In the genomic region with DNA sequence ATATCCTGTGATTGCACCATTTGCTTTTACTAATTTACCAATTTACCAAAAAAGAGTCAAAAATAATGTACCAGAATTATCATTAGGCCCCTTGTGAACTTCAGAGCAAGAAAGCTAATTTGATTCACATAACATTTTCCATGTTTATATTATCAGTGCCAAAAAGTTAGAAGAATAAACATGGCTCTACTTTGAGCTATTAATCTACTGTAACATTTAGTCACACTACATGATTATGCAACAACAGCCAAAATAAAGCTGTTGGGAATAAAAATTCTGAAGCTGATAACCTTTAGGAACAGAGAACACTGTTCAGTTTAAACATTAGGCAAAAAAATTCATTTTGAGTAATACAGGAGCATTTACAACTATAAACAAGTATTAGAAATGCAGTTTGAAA, we compare ENCODE assay signal across 2 cellular contexts.
TF ChIP-seq lines count a peak whose summit lies in the region.

No MANE protein-coding gene starts in this region.

TF ChIP-seq in liver, 16 proteins besides CTCF, POLR2A, EP300 and RAD21 (continued from another document):
- TF ChIP-seq SP1 (IDR thresholded peaks at IDR 0.05) (peak; percentile 9), RXRA (IDR thresholded peaks at IDR 0.05) (peak in 1 of 2 donors; percentile 15), FOXA1 (IDR thresholded peaks at IDR 0.05) (no peak)

TF ChIP-seq in HepG2, 621 proteins besides CTCF, POLR2A, EP300 and RAD21 (continued from another document):
- TF ChIP-seq, protein P1, sequence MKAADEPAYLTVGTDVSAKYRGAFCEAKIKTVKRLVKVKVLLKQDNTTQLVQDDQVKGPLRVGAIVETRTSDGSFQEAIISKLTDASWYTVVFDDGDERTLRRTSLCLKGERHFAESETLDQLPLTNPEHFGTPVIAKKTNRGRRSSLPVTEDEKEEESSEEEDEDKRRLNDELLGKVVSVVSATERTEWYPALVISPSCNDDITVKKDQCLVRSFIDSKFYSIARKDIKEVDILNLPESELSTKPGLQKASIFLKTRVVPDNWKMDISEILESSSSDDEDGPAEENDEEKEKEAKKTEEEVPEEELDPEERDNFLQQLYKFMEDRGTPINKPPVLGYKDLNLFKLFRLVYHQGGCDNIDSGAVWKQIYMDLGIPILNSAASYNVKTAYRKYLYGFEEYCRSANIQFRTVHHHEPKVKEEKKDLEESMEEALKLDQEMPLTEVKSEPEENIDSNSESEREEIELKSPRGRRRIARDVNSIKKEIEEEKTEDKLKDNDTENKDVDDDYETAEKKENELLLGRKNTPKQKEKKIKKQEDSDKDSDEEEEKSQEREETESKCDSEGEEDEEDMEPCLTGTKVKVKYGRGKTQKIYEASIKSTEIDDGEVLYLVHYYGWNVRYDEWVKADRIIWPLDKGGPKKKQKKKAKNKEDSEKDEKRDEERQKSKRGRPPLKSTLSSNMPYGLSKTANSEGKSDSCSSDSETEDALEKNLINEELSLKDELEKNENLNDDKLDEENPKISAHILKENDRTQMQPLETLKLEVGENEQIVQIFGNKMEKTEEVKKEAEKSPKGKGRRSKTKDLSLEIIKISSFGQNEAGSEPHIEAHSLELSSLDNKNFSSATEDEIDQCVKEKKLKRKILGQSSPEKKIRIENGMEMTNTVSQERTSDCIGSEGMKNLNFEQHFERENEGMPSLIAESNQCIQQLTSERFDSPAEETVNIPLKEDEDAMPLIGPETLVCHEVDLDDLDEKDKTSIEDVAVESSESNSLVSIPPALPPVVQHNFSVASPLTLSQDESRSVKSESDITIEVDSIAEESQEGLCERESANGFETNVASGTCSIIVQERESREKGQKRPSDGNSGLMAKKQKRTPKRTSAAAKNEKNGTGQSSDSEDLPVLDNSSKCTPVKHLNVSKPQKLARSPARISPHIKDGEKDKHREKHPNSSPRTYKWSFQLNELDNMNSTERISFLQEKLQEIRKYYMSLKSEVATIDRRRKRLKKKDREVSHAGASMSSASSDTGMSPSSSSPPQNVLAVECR (CRISPR knock-in tag; IDR thresholded peaks at IDR 0.05; ENCODE audit: borderline replicate concordance) = no peak
- TF ChIP-seq ZNF747 (CRISPR knock-in tag; IDR thresholded peaks at IDR 0.05; ENCODE audit: borderline replicate concordance) (no peak), FOSL1 (CRISPR knock-in tag; IDR thresholded peaks at IDR 0.05; ENCODE audit: borderline replicate concordance) (no peak), NR2F1 (CRISPR knock-in tag; IDR thresholded peaks at IDR 0.05) (no peak), MXD4 (CRISPR knock-in tag; IDR thresholded peaks at IDR 0.05) (no peak)
- TF ChIP-seq, protein P2, sequence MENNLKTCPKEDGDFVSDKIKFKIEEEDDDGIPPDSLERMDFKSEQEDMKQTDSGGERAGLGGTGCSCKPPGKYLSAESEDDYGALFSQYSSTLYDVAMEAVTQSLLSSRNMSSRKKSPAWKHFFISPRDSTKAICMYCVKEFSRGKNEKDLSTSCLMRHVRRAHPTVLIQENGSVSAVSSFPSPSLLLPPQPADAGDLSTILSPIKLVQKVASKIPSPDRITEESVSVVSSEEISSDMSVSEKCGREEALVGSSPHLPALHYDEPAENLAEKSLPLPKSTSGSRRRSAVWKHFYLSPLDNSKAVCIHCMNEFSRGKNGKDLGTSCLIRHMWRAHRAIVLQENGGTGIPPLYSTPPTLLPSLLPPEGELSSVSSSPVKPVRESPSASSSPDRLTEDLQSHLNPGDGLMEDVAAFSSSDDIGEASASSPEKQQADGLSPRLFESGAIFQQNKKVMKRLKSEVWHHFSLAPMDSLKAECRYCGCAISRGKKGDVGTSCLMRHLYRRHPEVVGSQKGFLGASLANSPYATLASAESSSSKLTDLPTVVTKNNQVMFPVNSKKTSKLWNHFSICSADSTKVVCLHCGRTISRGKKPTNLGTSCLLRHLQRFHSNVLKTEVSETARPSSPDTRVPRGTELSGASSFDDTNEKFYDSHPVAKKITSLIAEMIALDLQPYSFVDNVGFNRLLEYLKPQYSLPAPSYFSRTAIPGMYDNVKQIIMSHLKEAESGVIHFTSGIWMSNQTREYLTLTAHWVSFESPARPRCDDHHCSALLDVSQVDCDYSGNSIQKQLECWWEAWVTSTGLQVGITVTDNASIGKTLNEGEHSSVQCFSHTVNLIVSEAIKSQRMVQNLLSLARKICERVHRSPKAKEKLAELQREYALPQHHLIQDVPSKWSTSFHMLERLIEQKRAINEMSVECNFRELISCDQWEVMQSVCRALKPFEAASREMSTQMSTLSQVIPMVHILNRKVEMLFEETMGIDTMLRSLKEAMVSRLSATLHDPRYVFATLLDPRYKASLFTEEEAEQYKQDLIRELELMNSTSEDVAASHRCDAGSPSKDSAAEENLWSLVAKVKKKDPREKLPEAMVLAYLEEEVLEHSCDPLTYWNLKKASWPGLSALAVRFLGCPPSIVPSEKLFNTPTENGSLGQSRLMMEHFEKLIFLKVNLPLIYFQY (CRISPR knock-in tag; IDR thresholded peaks at IDR 0.05; ENCODE audit: borderline replicate concordance) = no peak
- TF ChIP-seq, protein P3, sequence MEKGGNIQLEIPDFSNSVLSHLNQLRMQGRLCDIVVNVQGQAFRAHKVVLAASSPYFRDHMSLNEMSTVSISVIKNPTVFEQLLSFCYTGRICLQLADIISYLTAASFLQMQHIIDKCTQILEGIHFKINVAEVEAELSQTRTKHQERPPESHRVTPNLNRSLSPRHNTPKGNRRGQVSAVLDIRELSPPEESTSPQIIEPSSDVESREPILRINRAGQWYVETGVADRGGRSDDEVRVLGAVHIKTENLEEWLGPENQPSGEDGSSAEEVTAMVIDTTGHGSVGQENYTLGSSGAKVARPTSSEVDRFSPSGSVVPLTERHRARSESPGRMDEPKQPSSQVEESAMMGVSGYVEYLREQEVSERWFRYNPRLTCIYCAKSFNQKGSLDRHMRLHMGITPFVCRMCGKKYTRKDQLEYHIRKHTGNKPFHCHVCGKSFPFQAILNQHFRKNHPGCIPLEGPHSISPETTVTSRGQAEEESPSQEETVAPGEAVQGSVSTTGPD (CRISPR knock-in tag; IDR thresholded peaks at IDR 0.05) = no peak
